ENCODE assay signal across 8 cellular contexts in genomic region chr14:21748869-21749303, GRCh38.
DNase-seq lines count a peak whose midpoint lies in the region; ATAC-seq and TF ChIP-seq lines count a peak whose summit lies in the region.

No MANE protein-coding gene starts in this region.

- no peaks in the 10 kb centered on the region for H3K36me3 Mint-ChIP-seq in GM23338 (ENCODE audit: low read depth)
- H3K36me3 Mint-ChIP-seq in activated CD4-positive, alpha-beta T cell treated with anti-CD3 and anti-CD28 coated beads, Interleukin-2, amount 10 ng/mL, durations not matched to agents 7 days and 5 days (ENCODE audit: low read depth) = no peaks in the 10 kb centered on the region
- H3K36me3 Mint-ChIP-seq in neural crest cell (ENCODE audit: low read depth) = no peaks in the 10 kb centered on the region

- no peaks in the 10 kb centered on the region for H3K79me2 ChIP-seq in GM23338 (replicated peaks; ENCODE audit: insufficient read depth)

- DNase-seq in D341Med (ENCODE audit: low spot score) (peak; percentile 58), GM23338 (ENCODE audit: low spot score) (peak; percentile 88), NCI-H526 (lab: John Stamatoyannopoulos, UW) (peak; percentile 17 to 50), epithelial cell of esophagus (ENCODE audit: low read depth) (peak; percentile 55), neural crest cell (ENCODE audit: low read depth, low spot score) (peak; percentile 45), gastrocnemius medialis (no peak)
- DNase-seq in activated CD4-positive, alpha-beta T cell treated with anti-CD3 and anti-CD28 coated beads, Interleukin-2, amount 10 ng/mL, durations not matched to agents 7 days and 5 days = peak; percentile 67

- H4K20me1 ChIP-seq in GM23338 (replicated peaks; ENCODE audit: insufficient read depth) = no peaks in the 10 kb centered on the region

- no peak overlapping the region for H3K4me2 ChIP-seq in GM23338

- H3K27me3 Mint-ChIP-seq in GM23338 (ENCODE audit: insufficient read depth, low read depth, poor library complexity) (no peaks in the 10 kb centered on the region), neural crest cell (ENCODE audit: low read depth) (peaks cover 57% of the 10 kb centered on the region)
- peaks cover 18% of the 10 kb centered on the region for H3K27me3 Mint-ChIP-seq in activated CD4-positive, alpha-beta T cell treated with anti-CD3 and anti-CD28 coated beads, Interleukin-2, amount 10 ng/mL, durations not matched to agents 7 days and 5 days

- H3K27ac Mint-ChIP-seq in GM23338 = no peak overlapping the region
- H3K27ac Mint-ChIP-seq in activated CD4-positive, alpha-beta T cell treated with anti-CD3 and anti-CD28 coated beads, Interleukin-2, amount 10 ng/mL, durations not matched to agents 7 days and 5 days = peak overlapping the region; percentile 67
- H3K27ac Mint-ChIP-seq in neural crest cell (ENCODE audit: unreplicated experiment) = no peak overlapping the region

- H3K27me3 ChIP-seq in GM23338 (ENCODE audit: insufficient read depth) = no peaks in the 10 kb centered on the region
- H3K27me3 ChIP-seq in gastrocnemius medialis = no peaks in the 10 kb centered on the region

- H3K4me3 Mint-ChIP-seq in GM23338 = no peak overlapping the region
- peak overlapping the region; percentile 61 for H3K4me3 Mint-ChIP-seq in activated CD4-positive, alpha-beta T cell treated with anti-CD3 and anti-CD28 coated beads, Interleukin-2, amount 10 ng/mL, durations not matched to agents 7 days and 5 days
- no peak overlapping the region for H3K4me3 Mint-ChIP-seq in neural crest cell

- H3K4me3 ChIP-seq in GM23338 (no peak overlapping the region), epithelial cell of esophagus (ENCODE audit: low read length) (no peak overlapping the region), gastrocnemius medialis (no peak overlapping the region)

- no peaks in the 10 kb centered on the region for H3K36me3 ChIP-seq in GM23338 (ENCODE audit: insufficient read depth)
- no peaks in the 10 kb centered on the region for H3K36me3 ChIP-seq in gastrocnemius medialis

- no peaks in the 10 kb centered on the region for H3F3A ChIP-seq in GM23338 (replicated peaks; ENCODE audit: low read depth)

- H3K4me1 ChIP-seq in GM23338 (ENCODE audit: insufficient read depth) (no peaks in the 10 kb centered on the region), gastrocnemius medialis (no peaks in the 10 kb centered on the region)

- H3K9me2 ChIP-seq in GM23338 (ENCODE audit: insufficient read depth) = no peaks in the 10 kb centered on the region

- intact Hi-C loops in gastrocnemius medialis (cut with DNase I; ENCODE audit: low total_unique reads) = no loop called here

- TF ChIP-seq POLR2A in gastrocnemius medialis (IDR thresholded peaks at IDR 0.05) = no peak

- H3K9me3 Mint-ChIP-seq in GM23338 (no peaks in the 10 kb centered on the region), neural crest cell (no peaks in the 10 kb centered on the region)
- H3K9me3 Mint-ChIP-seq in activated CD4-positive, alpha-beta T cell treated with anti-CD3 and anti-CD28 coated beads, Interleukin-2, amount 10 ng/mL, durations not matched to agents 7 days and 5 days = no peaks in the 10 kb centered on the region

- in situ Hi-C loops in gastrocnemius medialis (cut with MboI; ENCODE audit: low sequenced_read_pairs in 4 of 4) = no loop called here

- CTCF ChIA-PET in activated CD4-positive, alpha-beta T cell treated with anti-CD3 and anti-CD28 coated beads, Interleukin-2, amount 10 ng/mL, durations not matched to agents 7 days and 5 days (lab: Charles Lee) = interaction anchor here (0.6 to 1.5 kb wide), 9 partner anchors 10 to 821 kb away, joined by 3 to 5 read pairs (median 3); no protein-coding TSS in a partner anchor

- POLR2A ChIA-PET in activated CD4-positive, alpha-beta T cell treated with anti-CD3 and anti-CD28 coated beads, Interleukin-2, amount 10 ng/mL, durations not matched to agents 7 days and 5 days (lab: Charles Lee) = interaction anchor here (1.0 kb wide), 1 partner anchor 777 kb away, joined by 3 read pairs; no protein-coding TSS in a partner anchor

- H2AFZ ChIP-seq in GM23338 = no peak overlapping the region; the same call in 1 of the 2 replicates

- ATAC-seq in GM23338 (peak; percentile 98), gastrocnemius medialis (no peak), HG03097 (IDR thresholded peaks at IDR 0.05; ENCODE audit: low FRiP score, unreplicated experiment) (no peak)

- peak; percentile 81 to 91 for TF ChIP-seq CTCF in GM23338 (conservative IDR thresholded peaks at IDR 0.05; ENCODE audit: low read depth in 2 of 2)
- TF ChIP-seq CTCF in epithelial cell of esophagus (IDR thresholded peaks at IDR 0.05; ENCODE audit: insufficient read depth, low read depth, low read length, missing control alignments) = peak; percentile 83
- peak; percentile 78 for TF ChIP-seq CTCF in neural crest cell (conservative IDR thresholded peaks at IDR 0.05)
- peak in 1 of 5 experiments; percentile 35 for TF ChIP-seq CTCF in gastrocnemius medialis (IDR thresholded peaks at IDR 0.05 in 4 of 5, conservative IDR thresholded peaks at IDR 0.05 in 1 of 5)

- H3K4me1 Mint-ChIP-seq in GM23338 (peaks cover 3% of the 10 kb centered on the region; the same call in 2 of the 3 replicates), neural crest cell (no peaks in the 10 kb centered on the region)
- peaks cover 6% of the 10 kb centered on the region for H3K4me1 Mint-ChIP-seq in activated CD4-positive, alpha-beta T cell treated with anti-CD3 and anti-CD28 coated beads, Interleukin-2, amount 10 ng/mL, durations not matched to agents 7 days and 5 days

- H3K9me3 ChIP-seq in gastrocnemius medialis = no peaks in the 10 kb centered on the region

- H3K27ac ChIP-seq in GM23338 (ENCODE audit: low read depth) = no peak overlapping the region
- H3K27ac ChIP-seq in gastrocnemius medialis = no peak overlapping the region

TF ChIP-seq in GM23338, 12 proteins besides CTCF, POLR2A, EP300 and RAD21 (continues in another document):
- no peak for TF ChIP-seq NANOG (IDR thresholded peaks at IDR 0.05; ENCODE audit: borderline replicate concordance)
- no peak for TF ChIP-seq POLR2AphosphoS5 (IDR thresholded peaks at IDR 0.05; ENCODE audit: low read depth)
- TF ChIP-seq, protein P1, sequence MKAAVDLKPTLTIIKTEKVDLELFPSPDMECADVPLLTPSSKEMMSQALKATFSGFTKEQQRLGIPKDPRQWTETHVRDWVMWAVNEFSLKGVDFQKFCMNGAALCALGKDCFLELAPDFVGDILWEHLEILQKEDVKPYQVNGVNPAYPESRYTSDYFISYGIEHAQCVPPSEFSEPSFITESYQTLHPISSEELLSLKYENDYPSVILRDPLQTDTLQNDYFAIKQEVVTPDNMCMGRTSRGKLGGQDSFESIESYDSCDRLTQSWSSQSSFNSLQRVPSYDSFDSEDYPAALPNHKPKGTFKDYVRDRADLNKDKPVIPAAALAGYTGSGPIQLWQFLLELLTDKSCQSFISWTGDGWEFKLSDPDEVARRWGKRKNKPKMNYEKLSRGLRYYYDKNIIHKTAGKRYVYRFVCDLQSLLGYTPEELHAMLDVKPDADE (IDR thresholded peaks at IDR 0.05) = no peak
- TF ChIP-seq, protein P2, sequence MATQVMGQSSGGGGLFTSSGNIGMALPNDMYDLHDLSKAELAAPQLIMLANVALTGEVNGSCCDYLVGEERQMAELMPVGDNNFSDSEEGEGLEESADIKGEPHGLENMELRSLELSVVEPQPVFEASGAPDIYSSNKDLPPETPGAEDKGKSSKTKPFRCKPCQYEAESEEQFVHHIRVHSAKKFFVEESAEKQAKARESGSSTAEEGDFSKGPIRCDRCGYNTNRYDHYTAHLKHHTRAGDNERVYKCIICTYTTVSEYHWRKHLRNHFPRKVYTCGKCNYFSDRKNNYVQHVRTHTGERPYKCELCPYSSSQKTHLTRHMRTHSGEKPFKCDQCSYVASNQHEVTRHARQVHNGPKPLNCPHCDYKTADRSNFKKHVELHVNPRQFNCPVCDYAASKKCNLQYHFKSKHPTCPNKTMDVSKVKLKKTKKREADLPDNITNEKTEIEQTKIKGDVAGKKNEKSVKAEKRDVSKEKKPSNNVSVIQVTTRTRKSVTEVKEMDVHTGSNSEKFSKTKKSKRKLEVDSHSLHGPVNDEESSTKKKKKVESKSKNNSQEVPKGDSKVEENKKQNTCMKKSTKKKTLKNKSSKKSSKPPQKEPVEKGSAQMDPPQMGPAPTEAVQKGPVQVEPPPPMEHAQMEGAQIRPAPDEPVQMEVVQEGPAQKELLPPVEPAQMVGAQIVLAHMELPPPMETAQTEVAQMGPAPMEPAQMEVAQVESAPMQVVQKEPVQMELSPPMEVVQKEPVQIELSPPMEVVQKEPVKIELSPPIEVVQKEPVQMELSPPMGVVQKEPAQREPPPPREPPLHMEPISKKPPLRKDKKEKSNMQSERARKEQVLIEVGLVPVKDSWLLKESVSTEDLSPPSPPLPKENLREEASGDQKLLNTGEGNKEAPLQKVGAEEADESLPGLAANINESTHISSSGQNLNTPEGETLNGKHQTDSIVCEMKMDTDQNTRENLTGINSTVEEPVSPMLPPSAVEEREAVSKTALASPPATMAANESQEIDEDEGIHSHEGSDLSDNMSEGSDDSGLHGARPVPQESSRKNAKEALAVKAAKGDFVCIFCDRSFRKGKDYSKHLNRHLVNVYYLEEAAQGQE (IDR thresholded peaks at IDR 0.05; ENCODE audit: unreplicated experiment) = no peak
- no peak for TF ChIP-seq ZNF331 (CRISPR knock-in tag; IDR thresholded peaks at IDR 0.05; ENCODE audit: low read depth)
- no peak for TF ChIP-seq JUNB (IDR thresholded peaks at IDR 0.05; ENCODE audit: unreplicated experiment)
- TF ChIP-seq CREB1 (CRISPR knock-in tag; IDR thresholded peaks at IDR 0.05; ENCODE audit: low read depth) = no peak
- no peak for TF ChIP-seq ZNF114 (CRISPR knock-in tag; IDR thresholded peaks at IDR 0.05)
- no peak for TF ChIP-seq STAT1 (IDR thresholded peaks at IDR 0.05; ENCODE audit: unreplicated experiment)
- no peak for TF ChIP-seq EZH2 (IDR thresholded peaks at IDR 0.05; ENCODE audit: low read depth, unreplicated experiment)

Comparison
In these comparisons a context has a peak if more than half of its experiments do, and no peak if none do; other contexts are left out.
1. DNase-seq: peak in D341Med (single experiment), GM23338 (single experiment), NCI-H526 (2 of 2), activated CD4-positive, alpha-beta T cell treated with anti-CD3 and anti-CD28 coated beads, Interleukin-2, amount 10 ng/mL, durations not matched to agents 7 days and 5 days (single experiment), epithelial cell of esophagus (single experiment) and neural crest cell (single experiment); none in gastrocnemius medialis (0 of 2).